In genomic region chr1:56469640-56470371, GRCh38 we compare ENCODE assay signal across 10 cellular contexts.
DNase-seq lines count a peak whose midpoint lies in the region; ATAC-seq and TF ChIP-seq lines count a peak whose summit lies in the region.
"Had no signal": no experiment of that assay in that cellular context is flagged by ENCODE, and none has a peak within 500 bp of the region (broad histone marks: within the 10 kb centered on the region; RNA-seq: fewer than 3 reads in every experiment).

No MANE protein-coding gene starts in this region.

- no peaks in the 10 kb centered on the region for H3K27me3 ChIP-seq in left ventricle myocardium inferior (ENCODE audit: low read depth)
- no peaks in the 10 kb centered on the region for H3K27me3 ChIP-seq in CD4-positive, alpha-beta T cell (ENCODE audit: control insufficient read depth, insufficient read depth, low read length)

- peaks cover 25 to 36% of the 10 kb centered on the region in 2 donors for H3K4me1 Mint-ChIP-seq in stimulated activated naive B cell treated with anti-CD40 and anti-IgM and Interleukin-4, amounts not matched to agents 10 μg/mL and 1 μg/mL and 100 μg/mL, for 72 hours
- no peaks in the 10 kb centered on the region for H3K4me1 Mint-ChIP-seq in CD4-positive, alpha-beta T cell (ENCODE audit: low read depth)
- H3K4me1 Mint-ChIP-seq: stimulated activated effector memory CD8-positive, alpha-beta T cell treated with anti-CD3 and anti-CD28 coated beads, Interleukin-12 subunit alpha, Interleukin-12 subunit beta, amount 100 ng/mL, for 72 hours had no signal

- peak; percentile 48 to 51 for ATAC-seq in stimulated activated naive B cell treated with anti-CD40 and anti-IgM and Interleukin-4, amounts not matched to agents 10 μg/mL and 1 μg/mL and 100 μg/mL, for 72 hours (replicated peaks)
- no peak for ATAC-seq in CD4-positive, alpha-beta T cell (ENCODE audit: poor library complexity)
- no peak for ATAC-seq in GM18867 (IDR thresholded peaks at IDR 0.05; ENCODE audit: unreplicated experiment)
- ATAC-seq: effector memory CD8-positive, alpha-beta T cell; stimulated activated effector memory CD8-positive, alpha-beta T cell treated with anti-CD3 and anti-CD28 coated beads, Interleukin-12 subunit alpha, Interleukin-12 subunit beta, amount 100 ng/mL, for 72 hours had no signal

- H3K9me3 ChIP-seq in left ventricle myocardium inferior (replicated peaks): no peaks in the 10 kb centered on the region
- H3K9me3 ChIP-seq in CD4-positive, alpha-beta T cell (ENCODE audit: control insufficient read depth, low read length): no peaks in the 10 kb centered on the region

- H3K27ac ChIP-seq in left ventricle myocardium inferior (replicated peaks): peak overlapping the region; percentile 14
- no peak overlapping the region for H3K27ac ChIP-seq in CD4-positive, alpha-beta T cell (ENCODE audit: low read depth, low read length)

- H3K4me3 ChIP-seq in left ventricle myocardium inferior: no peak overlapping the region

- no peak for TF ChIP-seq CTCF in left ventricle myocardium inferior (IDR thresholded peaks at IDR 0.05; ENCODE audit: borderline replicate concordance)
- TF ChIP-seq CTCF in CD4-positive, alpha-beta T cell (IDR thresholded peaks at IDR 0.05): no peak

- DNase-seq in HCEC 1CT: peak; percentile 41
- DNase-seq in astrocyte of the hippocampus (ENCODE audit: low read depth, low spot score): peak; percentile 55
- no peak for DNase-seq in left ventricle myocardium inferior
- DNase-seq in stimulated activated naive B cell treated with anti-CD40 and anti-IgM and Interleukin-4, amounts not matched to agents 10 μg/mL and 1 μg/mL and 100 μg/mL, for 72 hours: no peak
- no peak for DNase-seq in activated CD4-positive, CD25-positive, alpha-beta regulatory T cell treated with anti-CD3 and anti-CD28 coated beads, Interleukin-2, amount 50 U/mL, for 72 hours
- DNase-seq in CD4-positive, alpha-beta T cell: no peak
- DNase-seq in ureter (ENCODE audit: low spot score): no peak
- DNase-seq: effector memory CD8-positive, alpha-beta T cell had no signal

- POLR2A ChIA-PET in CD4-positive, alpha-beta T cell (lab: Charles Lee): no interaction called here

- no peaks in the 10 kb centered on the region for H3K36me3 ChIP-seq in left ventricle myocardium inferior

- H3K27ac Mint-ChIP-seq in stimulated activated naive B cell treated with anti-CD40 and anti-IgM and Interleukin-4, amounts not matched to agents 10 μg/mL and 1 μg/mL and 100 μg/mL, for 72 hours: no peak overlapping the region
- no peak overlapping the region for H3K27ac Mint-ChIP-seq in CD4-positive, alpha-beta T cell
- H3K27ac Mint-ChIP-seq: effector memory CD8-positive, alpha-beta T cell; stimulated activated effector memory CD8-positive, alpha-beta T cell treated with anti-CD3 and anti-CD28 coated beads, Interleukin-12 subunit alpha, Interleukin-12 subunit beta, amount 100 ng/mL, for 72 hours had no signal

- H3K27me3 Mint-ChIP-seq in stimulated activated naive B cell treated with anti-CD40 and anti-IgM and Interleukin-4, amounts not matched to agents 10 μg/mL and 1 μg/mL and 100 μg/mL, for 72 hours: peaks cover 13 to 19% of the 10 kb centered on the region in 2 donors
- peaks cover 11% of the 10 kb centered on the region for H3K27me3 Mint-ChIP-seq in CD4-positive, alpha-beta T cell
- H3K27me3 Mint-ChIP-seq: effector memory CD8-positive, alpha-beta T cell had no signal

- no peak overlapping the region for H3K4me3 Mint-ChIP-seq in stimulated activated naive B cell treated with anti-CD40 and anti-IgM and Interleukin-4, amounts not matched to agents 10 μg/mL and 1 μg/mL and 100 μg/mL, for 72 hours
- H3K4me3 Mint-ChIP-seq in CD4-positive, alpha-beta T cell: no peak overlapping the region
- H3K4me3 Mint-ChIP-seq: effector memory CD8-positive, alpha-beta T cell; stimulated activated effector memory CD8-positive, alpha-beta T cell treated with anti-CD3 and anti-CD28 coated beads, Interleukin-12 subunit alpha, Interleukin-12 subunit beta, amount 100 ng/mL, for 72 hours had no signal

- H3K4me1 ChIP-seq in left ventricle myocardium inferior: peaks cover 38% of the 10 kb centered on the region

- no peaks in the 10 kb centered on the region for H3K36me3 Mint-ChIP-seq in stimulated activated naive B cell treated with anti-CD40 and anti-IgM and Interleukin-4, amounts not matched to agents 10 μg/mL and 1 μg/mL and 100 μg/mL, for 72 hours
- H3K36me3 Mint-ChIP-seq in CD4-positive, alpha-beta T cell (ENCODE audit: low read depth): no peaks in the 10 kb centered on the region
- H3K36me3 Mint-ChIP-seq: stimulated activated effector memory CD8-positive, alpha-beta T cell treated with anti-CD3 and anti-CD28 coated beads, Interleukin-12 subunit alpha, Interleukin-12 subunit beta, amount 100 ng/mL, for 72 hours had no signal

- CTCF ChIA-PET in CD4-positive, alpha-beta T cell (lab: Charles Lee): no interaction called here

- intact Hi-C loops in left ventricle myocardium inferior (cut with micrococcal nuclease): no loop called here
- intact Hi-C loops in CD4-positive, alpha-beta T cell (cut with DNase I, micrococcal nuclease): no loop called here

- H3K9me3 Mint-ChIP-seq in stimulated activated naive B cell treated with anti-CD40 and anti-IgM and Interleukin-4, amounts not matched to agents 10 μg/mL and 1 μg/mL and 100 μg/mL, for 72 hours: no peaks in the 10 kb centered on the region
- H3K9me3 Mint-ChIP-seq in CD4-positive, alpha-beta T cell: no peaks in the 10 kb centered on the region

Comparison
In these comparisons a context has a peak if more than half of its experiments do, and no peak if none do; other contexts are left out.
1. DNase-seq: peak in HCEC 1CT (single experiment) and astrocyte of the hippocampus (single experiment); none in left ventricle myocardium inferior (single experiment), stimulated activated naive B cell treated with anti-CD40 and anti-IgM and Interleukin-4, amounts not matched to agents 10 μg/mL and 1 μg/mL and 100 μg/mL, for 72 hours (single experiment), activated CD4-positive, CD25-positive, alpha-beta regulatory T cell treated with anti-CD3 and anti-CD28 coated beads, Interleukin-2, amount 50 U/mL, for 72 hours (single experiment), CD4-positive, alpha-beta T cell (0 of 10) and ureter (single experiment).
2. ATAC-seq: peak in stimulated activated naive B cell treated with anti-CD40 and anti-IgM and Interleukin-4, amounts not matched to agents 10 μg/mL and 1 μg/mL and 100 μg/mL, for 72 hours (2 of 2); none in CD4-positive, alpha-beta T cell (single experiment) and GM18867 (single experiment).